10 cellular contexts compared by ENCODE assay signal in genomic region chr9:132125944-132126720, GRCh38. TPM values are rescaled to one million over a fixed set of nuclear protein-coding genes. Genes with fewer than 3 reads are reported as not detected.
DNase-seq lines count a peak whose midpoint lies in the region; ATAC-seq lines count a peak whose summit lies in the region.
"Had no signal": no experiment of that assay in that cellular context is flagged by ENCODE, and none has a peak within 500 bp of the region (broad histone marks: within the 10 kb centered on the region; RNA-seq: fewer than 3 reads in every experiment).

No MANE protein-coding gene starts in this region.

- POLR2A ChIA-PET in T-cell (lab: Charles Lee): interaction anchor here in 1 of 2 donors (0.6 kb wide), 1 partner anchor 114 kb away, joined by 4 read pairs; no protein-coding TSS in a partner anchor

- peak overlapping the region; percentile 32 to 39 (median 38) for H3K4me3 Mint-ChIP-seq in T-cell
- H3K4me3 Mint-ChIP-seq in central memory CD8-positive, alpha-beta T cell: peak overlapping the region; percentile 61

- no peak for ATAC-seq in T-cell (replicated peaks in 1 of 4)
- ATAC-seq in central memory CD8-positive, alpha-beta T cell (replicated peaks; ENCODE audit: extremely low read depth, poor library complexity, severe bottlenecking): no peak
- ATAC-seq in aorta (ENCODE audit: low FRiP score): no peak
- no peak for ATAC-seq in left cardiac atrium
- ATAC-seq in GM21529 (IDR thresholded peaks at IDR 0.05; ENCODE audit: unreplicated experiment): no peak
- ATAC-seq: Right ventricle myocardium inferior had no signal

- H3K27ac Mint-ChIP-seq in T-cell: no peak overlapping the region
- no peak overlapping the region for H3K27ac Mint-ChIP-seq in central memory CD8-positive, alpha-beta T cell (ENCODE audit: low read depth)

- H3K36me3 ChIP-seq in aorta (ENCODE audit: control insufficient read depth in 1 of 2, insufficient read depth in 2 of 2, low read length in 1 of 2): no peaks in the 10 kb centered on the region
- H3K36me3 ChIP-seq: transverse colon had no signal

- 49 to 51% methylated on average over 21 of the region's 21 CpGs for WGBS in aorta, 2 donors

- H3K27me3 Mint-ChIP-seq in T-cell: peaks cover 77 to 78% of the 10 kb centered on the region in 2 donors
- H3K27me3 Mint-ChIP-seq in central memory CD8-positive, alpha-beta T cell: peaks cover 92% of the 10 kb centered on the region

- CTCF ChIA-PET in T-cell (lab: Charles Lee): no interaction called here

- peak; percentile 4 to 22 for DNase-seq in activated CD4-positive, alpha-beta T cell treated with anti-CD3 and anti-CD28 coated beads for 4 hours
- no peak for DNase-seq in activated CD4-positive, alpha-beta T cell treated with anti-CD3 and anti-CD28 coated beads for 1 hour
- DNase-seq in T-cell: no peak
- DNase-seq in central memory CD8-positive, alpha-beta T cell (ENCODE audit: low spot score in 2 of 2): no peak
- peak; percentile 48 for DNase-seq in stimulated activated CD8-positive, alpha-beta memory T cell treated with anti-CD3 and anti-CD28 coated beads, Interleukin-4, amount 100 ng/mL, for 48 hours
- no peak for DNase-seq in aorta
- no peak for DNase-seq in left cardiac atrium
- DNase-seq: transverse colon had no signal

- H3K4me1 ChIP-seq in aorta (ENCODE audit: control insufficient read depth in 1 of 2, insufficient read depth in 2 of 2, low read length in 2 of 2): no peaks in the 10 kb centered on the region
- H3K4me1 ChIP-seq: transverse colon had no signal

- H3K4me3 ChIP-seq in aorta (ENCODE audit: low read length in 2 of 2): no peak overlapping the region
- H3K4me3 ChIP-seq: transverse colon had no signal

- no peaks in the 10 kb centered on the region for H3K9me3 Mint-ChIP-seq in T-cell
- no peaks in the 10 kb centered on the region for H3K9me3 Mint-ChIP-seq in central memory CD8-positive, alpha-beta T cell

- H3K4me1 Mint-ChIP-seq in T-cell: peaks cover 10 to 12% (median 11%) of the 10 kb centered on the region in 3 donors
- H3K4me1 Mint-ChIP-seq in central memory CD8-positive, alpha-beta T cell: peaks cover 10% of the 10 kb centered on the region

- peaks cover 0 to 5% of the 10 kb centered on the region in 2 donors for H3K27me3 ChIP-seq in aorta (ENCODE audit: control insufficient read depth in 1 of 2, insufficient read depth in 2 of 2, low read length in 1 of 2)

- H3K36me3 Mint-ChIP-seq in T-cell: no peaks in the 10 kb centered on the region
- no peaks in the 10 kb centered on the region for H3K36me3 Mint-ChIP-seq in central memory CD8-positive, alpha-beta T cell (ENCODE audit: insufficient read depth)

- intact Hi-C loops in aorta (cut with DNase I): no loop called here
- intact Hi-C loops in left cardiac atrium (cut with DNase I): no loop called here

- H3K27ac ChIP-seq in aorta (ENCODE audit: low read depth in 1 of 2, low read length in 2 of 2): no peak overlapping the region
- H3K27ac ChIP-seq: transverse colon had no signal

- H3K9me3 ChIP-seq in aorta (ENCODE audit: control insufficient read depth, low read length): peaks cover 2% of the 10 kb centered on the region
- H3K9me3 ChIP-seq: transverse colon had no signal

RNA-seq across cellular contexts. Expression of gene NTNG2, which starts 35.7 kb away (rescaled TPM):
- total RNA-seq in T-cell: 10 to 100 TPM in 1 of 5 donors, 1 to 10 TPM in 4; 4.8 to 14.1 (median 7.8) TPM
- total RNA-seq in aorta: 1 to 10 TPM; 1.8 to 5.3 TPM
- polyA plus RNA-seq in aorta: under 1 TPM; 0.25 to 0.33 TPM
- total RNA-seq in left cardiac atrium: 1 to 10 TPM; 5.0 to 6.5 TPM

RNA-seq across cellular contexts. Expression of gene MED27, which starts 46.5 kb away (rescaled TPM):
- 10 to 100 TPM; 15.0 to 26.7 (median 17.6) TPM for total RNA-seq in T-cell
- total RNA-seq in aorta: 10 to 100 TPM; 16.8 to 25.1 TPM
- polyA plus RNA-seq in aorta: 10 to 100 TPM; 15.5 to 25.1 TPM
- 10 to 100 TPM; 15.0 to 21.2 TPM for total RNA-seq in left cardiac atrium

Comparison
In these comparisons a context has a peak if more than half of its experiments do, and no peak if none do; other contexts are left out.
1. DNase-seq: peak in activated CD4-positive, alpha-beta T cell treated with anti-CD3 and anti-CD28 coated beads for 4 hours (2 of 2) and stimulated activated CD8-positive, alpha-beta memory T cell treated with anti-CD3 and anti-CD28 coated beads, Interleukin-4, amount 100 ng/mL, for 48 hours (single experiment); none in activated CD4-positive, alpha-beta T cell treated with anti-CD3 and anti-CD28 coated beads for 1 hour (single experiment), T-cell (0 of 34), central memory CD8-positive, alpha-beta T cell (0 of 2), aorta (0 of 2) and left cardiac atrium (single experiment).